1 cellular context compared by ENCODE assay signal in genomic region chr18:3083776-3084175, GRCh38.
TF ChIP-seq lines count a peak whose summit lies in the region.

No MANE protein-coding gene starts in this region.

TF ChIP-seq in H1, 55 proteins besides CTCF, POLR2A, EP300 and RAD21 (continued from another document):
- TF ChIP-seq POU5F1 (IDR thresholded peaks at IDR 0.05; ENCODE audit: low read depth, low read length) = no peak
- no peak for TF ChIP-seq TBP (IDR thresholded peaks at IDR 0.05; ENCODE audit: low read depth, low read length)
- no peak for TF ChIP-seq ASH2L (IDR thresholded peaks at IDR 0.05; ENCODE audit: low read length)
- no peak for TF ChIP-seq POLR2AphosphoS5 (IDR thresholded peaks at IDR 0.05; ENCODE audit: low read depth, low read length)
- no peak for TF ChIP-seq NANOG (IDR thresholded peaks at IDR 0.05; ENCODE audit: insufficient read depth, low read depth, low read length, poor library complexity, severe bottlenecking)
- no peak for TF ChIP-seq KDM5A (IDR thresholded peaks at IDR 0.05; ENCODE audit: low read length)
- TF ChIP-seq HDAC2 (IDR thresholded peaks at IDR 0.05; ENCODE audit: borderline replicate concordance in 1 of 2, low read depth in 2 of 2, low read length in 2 of 2) = no peak
